In genomic region chr5:31809037-31809910, GRCh38 we compare ENCODE assay signal across 8 cellular contexts.
DNase-seq lines count a peak whose midpoint lies in the region; ATAC-seq and TF ChIP-seq lines count a peak whose summit lies in the region.

No MANE protein-coding gene starts in this region.

- ATAC-seq in GM21360 (IDR thresholded peaks at IDR 0.05; ENCODE audit: unreplicated experiment), result peak; percentile 79
- no peak for ATAC-seq in HG02840 (IDR thresholded peaks at IDR 0.05; ENCODE audit: low FRiP score, unreplicated experiment)

- peaks cover 9% of the 10 kb centered on the region for H3K4me1 Mint-ChIP-seq in neural crest cell

- no peak overlapping the region for H3K4me3 Mint-ChIP-seq in neural crest cell

- no peaks in the 10 kb centered on the region for H3K9me3 Mint-ChIP-seq in neural crest cell

- TF ChIP-seq CTCF in neural crest cell (conservative IDR thresholded peaks at IDR 0.05), result peak; percentile 84

- no peak overlapping the region for H3K27ac Mint-ChIP-seq in neural crest cell (ENCODE audit: unreplicated experiment)

- no peaks in the 10 kb centered on the region for H3K27me3 Mint-ChIP-seq in neural crest cell (ENCODE audit: low read depth)

- H3K36me3 Mint-ChIP-seq in neural crest cell (ENCODE audit: low read depth), result no peaks in the 10 kb centered on the region

- peak; percentile 20 for DNase-seq in COR-L47 (lab: John Stamatoyannopoulos, UW)
- peak; percentile 43 for DNase-seq in NCI-H1105 treated with DMSO at 0.1 percent for 48 hours (lab: John Stamatoyannopoulos, UW)
- DNase-seq in UCSD-AML1 (lab: John Stamatoyannopoulos, UW; ENCODE audit: unreplicated experiment), result peak; percentile 48
- DNase-seq in fibroblast of peridontal ligament (ENCODE audit: extremely low read depth), result peak; percentile 71
- DNase-seq in neural crest cell (ENCODE audit: low read depth, low spot score), result peak; percentile 59
- no peak for DNase-seq in T1000 (lab: John Stamatoyannopoulos, UW)
